ENCODE assay signal across 1 cellular context in the genomic region with DNA sequence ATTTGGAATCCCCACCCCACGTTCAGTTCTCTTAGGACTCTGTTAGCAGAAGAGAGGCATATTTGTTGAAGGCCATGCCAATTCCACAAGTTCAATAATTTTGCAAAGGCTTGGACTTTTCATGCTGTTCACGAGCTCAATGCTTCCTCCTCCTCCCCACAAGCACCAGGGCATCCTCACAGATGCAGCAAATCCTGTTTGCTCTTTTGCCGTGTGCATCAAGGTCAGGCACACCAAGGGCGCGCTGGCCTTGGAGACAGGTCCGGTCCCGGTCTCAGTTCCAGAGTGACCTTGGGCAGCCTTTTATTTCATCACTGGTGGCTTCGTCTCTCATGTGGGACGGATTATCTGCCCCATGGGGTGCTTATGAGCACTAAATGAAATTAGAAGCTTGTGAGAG.
A peak's percentile ranks its signal among the peaks of the same experiment; 100 is the strongest.
TF ChIP-seq lines count a peak whose summit lies in the region.

No MANE protein-coding gene starts in this region.

TF ChIP-seq in HepG2, 621 proteins besides CTCF, POLR2A, EP300 and RAD21 (continued from another document):
- TF ChIP-seq, protein P1, sequence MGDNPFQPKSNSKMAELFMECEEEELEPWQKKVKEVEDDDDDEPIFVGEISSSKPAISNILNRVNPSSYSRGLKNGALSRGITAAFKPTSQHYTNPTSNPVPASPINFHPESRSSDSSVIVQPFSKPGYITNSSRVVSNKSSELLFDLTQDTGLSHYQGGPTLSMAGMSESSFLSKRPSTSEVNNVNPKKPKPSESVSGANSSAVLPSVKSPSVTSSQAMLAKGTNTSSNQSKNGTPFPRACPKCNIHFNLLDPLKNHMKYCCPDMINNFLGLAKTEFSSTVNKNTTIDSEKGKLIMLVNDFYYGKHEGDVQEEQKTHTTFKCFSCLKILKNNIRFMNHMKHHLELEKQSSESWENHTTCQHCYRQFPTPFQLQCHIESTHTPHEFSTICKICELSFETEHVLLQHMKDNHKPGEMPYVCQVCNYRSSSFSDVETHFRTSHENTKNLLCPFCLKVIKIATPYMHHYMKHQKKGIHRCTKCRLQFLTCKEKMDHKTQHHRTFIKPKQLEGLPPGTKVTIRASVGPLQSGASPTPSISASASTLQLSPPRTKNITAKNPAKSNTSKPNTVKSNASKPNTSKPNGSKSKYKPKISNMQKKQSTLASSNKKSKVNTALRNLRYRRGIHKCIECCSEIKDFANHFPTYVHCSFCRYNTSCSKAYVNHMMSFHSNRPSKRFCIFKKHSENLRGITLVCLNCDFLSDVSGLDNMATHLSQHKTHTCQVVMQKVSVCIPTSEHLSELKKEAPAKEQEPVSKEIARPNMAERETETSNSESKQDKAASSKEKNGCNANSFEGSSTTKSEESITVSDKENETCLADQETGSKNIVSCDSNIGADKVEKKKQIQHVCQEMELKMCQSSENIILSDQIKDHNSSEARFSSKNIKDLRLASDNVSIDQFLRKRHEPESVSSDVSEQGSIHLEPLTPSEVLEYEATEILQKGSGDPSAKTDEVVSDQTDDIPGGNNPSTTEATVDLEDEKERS (CRISPR knock-in tag; IDR thresholded peaks at IDR 0.05) = no peak
- TF ChIP-seq ZNF781 (CRISPR knock-in tag; IDR thresholded peaks at IDR 0.05; ENCODE audit: borderline replicate concordance, not compliant biosample characterization) (no peak), SALL1 (CRISPR knock-in tag; IDR thresholded peaks at IDR 0.05) (peak; percentile 62; the same call in 1 of the 2 replicates), ARNT (IDR thresholded peaks at IDR 0.05) (no peak), ZNF670 (CRISPR knock-in tag; IDR thresholded peaks at IDR 0.05; ENCODE audit: borderline replicate concordance) (no peak), ZNF510 (CRISPR knock-in tag; IDR thresholded peaks at IDR 0.05; ENCODE audit: low read depth) (no peak), CCAR2 (optimal IDR thresholded peaks at IDR 0.05; ENCODE audit: low read depth, low read length) (no peak), HDAC1 (CRISPR knock-in tag; IDR thresholded peaks at IDR 0.05) (peak; percentile 48), ESRRA (CRISPR knock-in tag; IDR thresholded peaks at IDR 0.05; ENCODE audit: low read depth) (peak; percentile 95), POGZ (CRISPR knock-in tag; IDR thresholded peaks at IDR 0.05) (no peak)
- TF ChIP-seq, protein P2, sequence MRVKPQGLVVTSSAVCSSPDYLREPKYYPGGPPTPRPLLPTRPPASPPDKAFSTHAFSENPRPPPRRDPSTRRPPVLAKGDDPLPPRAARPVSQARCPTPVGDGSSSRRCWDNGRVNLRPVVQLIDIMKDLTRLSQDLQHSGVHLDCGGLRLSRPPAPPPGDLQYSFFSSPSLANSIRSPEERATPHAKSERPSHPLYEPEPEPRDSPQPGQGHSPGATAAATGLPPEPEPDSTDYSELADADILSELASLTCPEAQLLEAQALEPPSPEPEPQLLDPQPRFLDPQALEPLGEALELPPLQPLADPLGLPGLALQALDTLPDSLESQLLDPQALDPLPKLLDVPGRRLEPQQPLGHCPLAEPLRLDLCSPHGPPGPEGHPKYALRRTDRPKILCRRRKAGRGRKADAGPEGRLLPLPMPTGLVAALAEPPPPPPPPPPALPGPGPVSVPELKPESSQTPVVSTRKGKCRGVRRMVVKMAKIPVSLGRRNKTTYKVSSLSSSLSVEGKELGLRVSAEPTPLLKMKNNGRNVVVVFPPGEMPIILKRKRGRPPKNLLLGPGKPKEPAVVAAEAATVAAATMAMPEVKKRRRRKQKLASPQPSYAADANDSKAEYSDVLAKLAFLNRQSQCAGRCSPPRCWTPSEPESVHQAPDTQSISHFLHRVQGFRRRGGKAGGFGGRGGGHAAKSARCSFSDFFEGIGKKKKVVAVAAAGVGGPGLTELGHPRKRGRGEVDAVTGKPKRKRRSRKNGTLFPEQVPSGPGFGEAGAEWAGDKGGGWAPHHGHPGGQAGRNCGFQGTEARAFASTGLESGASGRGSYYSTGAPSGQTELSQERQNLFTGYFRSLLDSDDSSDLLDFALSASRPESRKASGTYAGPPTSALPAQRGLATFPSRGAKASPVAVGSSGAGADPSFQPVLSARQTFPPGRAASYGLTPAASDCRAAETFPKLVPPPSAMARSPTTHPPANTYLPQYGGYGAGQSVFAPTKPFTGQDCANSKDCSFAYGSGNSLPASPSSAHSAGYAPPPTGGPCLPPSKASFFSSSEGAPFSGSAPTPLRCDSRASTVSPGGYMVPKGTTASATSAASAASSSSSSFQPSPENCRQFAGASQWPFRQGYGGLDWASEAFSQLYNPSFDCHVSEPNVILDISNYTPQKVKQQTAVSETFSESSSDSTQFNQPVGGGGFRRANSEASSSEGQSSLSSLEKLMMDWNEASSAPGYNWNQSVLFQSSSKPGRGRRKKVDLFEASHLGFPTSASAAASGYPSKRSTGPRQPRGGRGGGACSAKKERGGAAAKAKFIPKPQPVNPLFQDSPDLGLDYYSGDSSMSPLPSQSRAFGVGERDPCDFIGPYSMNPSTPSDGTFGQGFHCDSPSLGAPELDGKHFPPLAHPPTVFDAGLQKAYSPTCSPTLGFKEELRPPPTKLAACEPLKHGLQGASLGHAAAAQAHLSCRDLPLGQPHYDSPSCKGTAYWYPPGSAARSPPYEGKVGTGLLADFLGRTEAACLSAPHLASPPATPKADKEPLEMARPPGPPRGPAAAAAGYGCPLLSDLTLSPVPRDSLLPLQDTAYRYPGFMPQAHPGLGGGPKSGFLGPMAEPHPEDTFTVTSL (CRISPR knock-in tag; IDR thresholded peaks at IDR 0.05; ENCODE audit: borderline replicate concordance) = 0 out of 2 replicates have a peak, but pooled peaks have one; percentile 22
- TF ChIP-seq, protein P3, sequence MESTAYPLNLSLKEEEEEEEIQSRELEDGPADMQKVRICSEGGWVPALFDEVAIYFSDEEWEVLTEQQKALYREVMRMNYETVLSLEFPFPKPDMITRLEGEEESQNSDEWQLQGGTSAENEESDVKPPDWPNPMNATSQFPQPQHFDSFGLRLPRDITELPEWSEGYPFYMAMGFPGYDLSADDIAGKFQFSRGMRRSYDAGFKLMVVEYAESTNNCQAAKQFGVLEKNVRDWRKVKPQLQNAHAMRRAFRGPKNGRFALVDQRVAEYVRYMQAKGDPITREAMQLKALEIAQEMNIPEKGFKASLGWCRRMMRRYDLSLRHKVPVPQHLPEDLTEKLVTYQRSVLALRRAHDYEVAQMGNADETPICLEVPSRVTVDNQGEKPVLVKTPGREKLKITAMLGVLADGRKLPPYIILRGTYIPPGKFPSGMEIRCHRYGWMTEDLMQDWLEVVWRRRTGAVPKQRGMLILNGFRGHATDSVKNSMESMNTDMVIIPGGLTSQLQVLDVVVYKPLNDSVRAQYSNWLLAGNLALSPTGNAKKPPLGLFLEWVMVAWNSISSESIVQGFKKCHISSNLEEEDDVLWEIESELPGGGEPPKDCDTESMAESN (CRISPR knock-in tag; conservative IDR thresholded peaks at IDR 0.05) = no peak
- TF ChIP-seq, protein P4, sequence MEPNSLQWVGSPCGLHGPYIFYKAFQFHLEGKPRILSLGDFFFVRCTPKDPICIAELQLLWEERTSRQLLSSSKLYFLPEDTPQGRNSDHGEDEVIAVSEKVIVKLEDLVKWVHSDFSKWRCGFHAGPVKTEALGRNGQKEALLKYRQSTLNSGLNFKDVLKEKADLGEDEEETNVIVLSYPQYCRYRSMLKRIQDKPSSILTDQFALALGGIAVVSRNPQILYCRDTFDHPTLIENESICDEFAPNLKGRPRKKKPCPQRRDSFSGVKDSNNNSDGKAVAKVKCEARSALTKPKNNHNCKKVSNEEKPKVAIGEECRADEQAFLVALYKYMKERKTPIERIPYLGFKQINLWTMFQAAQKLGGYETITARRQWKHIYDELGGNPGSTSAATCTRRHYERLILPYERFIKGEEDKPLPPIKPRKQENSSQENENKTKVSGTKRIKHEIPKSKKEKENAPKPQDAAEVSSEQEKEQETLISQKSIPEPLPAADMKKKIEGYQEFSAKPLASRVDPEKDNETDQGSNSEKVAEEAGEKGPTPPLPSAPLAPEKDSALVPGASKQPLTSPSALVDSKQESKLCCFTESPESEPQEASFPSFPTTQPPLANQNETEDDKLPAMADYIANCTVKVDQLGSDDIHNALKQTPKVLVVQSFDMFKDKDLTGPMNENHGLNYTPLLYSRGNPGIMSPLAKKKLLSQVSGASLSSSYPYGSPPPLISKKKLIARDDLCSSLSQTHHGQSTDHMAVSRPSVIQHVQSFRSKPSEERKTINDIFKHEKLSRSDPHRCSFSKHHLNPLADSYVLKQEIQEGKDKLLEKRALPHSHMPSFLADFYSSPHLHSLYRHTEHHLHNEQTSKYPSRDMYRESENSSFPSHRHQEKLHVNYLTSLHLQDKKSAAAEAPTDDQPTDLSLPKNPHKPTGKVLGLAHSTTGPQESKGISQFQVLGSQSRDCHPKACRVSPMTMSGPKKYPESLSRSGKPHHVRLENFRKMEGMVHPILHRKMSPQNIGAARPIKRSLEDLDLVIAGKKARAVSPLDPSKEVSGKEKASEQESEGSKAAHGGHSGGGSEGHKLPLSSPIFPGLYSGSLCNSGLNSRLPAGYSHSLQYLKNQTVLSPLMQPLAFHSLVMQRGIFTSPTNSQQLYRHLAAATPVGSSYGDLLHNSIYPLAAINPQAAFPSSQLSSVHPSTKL (CRISPR knock-in tag; IDR thresholded peaks at IDR 0.05) = peak; percentile 53; the same call in 1 of the 2 replicates
- TF ChIP-seq, protein P5, sequence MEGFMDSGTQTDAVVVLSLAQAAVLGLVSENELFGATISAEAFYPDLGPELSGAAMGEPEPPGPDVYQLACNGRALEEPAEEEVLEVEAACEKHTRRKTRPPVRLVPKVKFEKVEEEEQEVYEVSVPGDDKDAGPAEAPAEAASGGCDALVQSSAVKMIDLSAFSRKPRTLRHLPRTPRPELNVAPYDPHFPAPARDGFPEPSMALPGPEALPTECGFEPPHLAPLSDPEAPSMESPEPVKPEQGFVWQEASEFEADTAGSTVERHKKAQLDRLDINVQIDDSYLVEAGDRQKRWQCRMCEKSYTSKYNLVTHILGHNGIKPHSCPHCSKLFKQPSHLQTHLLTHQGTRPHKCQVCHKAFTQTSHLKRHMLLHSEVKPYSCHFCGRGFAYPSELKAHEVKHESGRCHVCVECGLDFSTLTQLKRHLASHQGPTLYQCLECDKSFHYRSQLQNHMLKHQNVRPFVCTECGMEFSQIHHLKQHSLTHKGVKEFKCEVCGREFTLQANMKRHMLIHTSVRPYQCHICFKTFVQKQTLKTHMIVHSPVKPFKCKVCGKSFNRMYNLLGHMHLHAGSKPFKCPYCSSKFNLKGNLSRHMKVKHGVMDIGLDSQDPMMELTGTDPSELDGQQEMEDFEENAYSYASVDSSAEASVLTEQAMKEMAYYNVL (CRISPR knock-in tag; IDR thresholded peaks at IDR 0.05; ENCODE audit: borderline replicate concordance) = no peak
